ENCODE assay signal across 24 cellular contexts in the genomic region with DNA sequence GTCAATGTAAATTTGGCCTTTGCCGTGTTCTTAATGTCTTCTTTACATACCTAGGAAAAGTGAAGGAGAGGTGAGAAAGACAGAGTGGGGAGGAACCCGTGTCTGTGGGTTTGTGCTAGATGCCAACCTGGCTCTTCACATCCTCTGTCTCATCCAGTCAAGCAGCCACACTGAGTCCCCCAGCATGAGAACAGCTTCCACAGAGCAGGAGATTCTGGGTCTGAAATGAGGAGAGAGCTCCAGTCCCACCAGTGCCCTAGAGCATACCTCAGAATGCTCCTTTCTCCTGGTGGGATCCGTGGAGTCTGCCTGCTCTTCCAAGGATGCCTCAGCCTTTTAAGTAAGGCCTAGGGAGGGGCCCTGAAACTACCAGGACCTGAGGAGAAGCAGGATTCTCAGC. TPM values are rescaled to one million over a fixed set of nuclear protein-coding genes. Genes with fewer than 3 reads are reported as not detected.
DNase-seq lines count a peak whose midpoint lies in the region; ATAC-seq, FAIRE-seq and TF ChIP-seq lines count a peak whose summit lies in the region.
"Had no signal": no experiment of that assay in that cellular context is flagged by ENCODE, and none has a peak within 500 bp of the region (broad histone marks: within the 10 kb centered on the region; RNA-seq: fewer than 3 reads in every experiment).

IL36B (minus strand) TSS at position 101 of the 400 bp plus-strand sequence.

- no peaks in the 10 kb centered on the region for H3K4me1 ChIP-seq in esophagus (ENCODE audit: control insufficient read depth in 2 of 2, insufficient read depth in 2 of 2, low read length in 1 of 2)
- H3K4me1 ChIP-seq in lung (ENCODE audit: control insufficient read depth in 2 of 2, insufficient read depth in 2 of 2, low read length in 2 of 2) = no peaks in the 10 kb centered on the region
- no peaks in the 10 kb centered on the region for H3K4me1 ChIP-seq in small intestine (ENCODE audit: control insufficient read depth in 2 of 2, insufficient read depth in 1 of 2, low read depth in 1 of 2, low read length in 1 of 2)
- H3K4me1 ChIP-seq in colonic mucosa = no peaks in the 10 kb centered on the region

- peaks cover 4% of the 10 kb centered on the region for H3K9me3 Mint-ChIP-seq in type B pancreatic cell

- H3K27me3 ChIP-seq in esophagus (ENCODE audit: control insufficient read depth in 1 of 2, insufficient read depth in 2 of 2, low read length in 2 of 2) = no peaks in the 10 kb centered on the region
- no peaks in the 10 kb centered on the region for H3K27me3 ChIP-seq in lung (ENCODE audit: control insufficient read depth, insufficient read depth)
- H3K27me3 ChIP-seq in small intestine (ENCODE audit: control insufficient read depth in 2 of 2, insufficient read depth in 2 of 2, low read length in 2 of 2) = peaks cover 0 to 1% of the 10 kb centered on the region in 2 donors
- H3K27me3 ChIP-seq in colonic mucosa = no peaks in the 10 kb centered on the region

- H3K9ac ChIP-seq in colonic mucosa (ENCODE audit: low read depth in 2 of 2, low read length in 2 of 2) = no peak within 1 kb of the TSS

- no peaks in the 10 kb centered on the region for H3K36me3 Mint-ChIP-seq in type B pancreatic cell

- peak; percentile 8 for DNase-seq in ecto neural progenitor cell (ENCODE audit: low spot score)
- peak; percentile 20 for DNase-seq in lung (ENCODE audit: low spot score)
- peak; percentile 8 for DNase-seq in type B pancreatic cell (ENCODE audit: extremely low spot score, unreplicated experiment)
- no peak for DNase-seq in H54 (ENCODE audit: insufficient read length, low spot score)
- DNase-seq in NCI-H510A treated with DMSO at 0.1 percent for 48 hours (lab: John Stamatoyannopoulos, UW) = no peak
- DNase-seq in small intestine = no peak
- DNase-seq in colonic mucosa = no peak
- DNase-seq: C1 segment of cervical spinal cord; Calu3; CD4-positive, alpha-beta memory T cell; COR-L47; DMS53; DMS79 treated with DMSO at 0.1 percent for 48 hours; GF-D8; GOT3; H7; HCEC 1CT had no signal

- H3K27me3 Mint-ChIP-seq in type B pancreatic cell = peaks cover 4% of the 10 kb centered on the region

- H3K27ac ChIP-seq in esophagus (ENCODE audit: low read depth in 2 of 2, low read length in 1 of 2) (peak within 1 kb of the TSS; percentile 47 to 68), lung (ENCODE audit: low read depth in 1 of 2, low read length in 1 of 2) (no peak within 1 kb of the TSS), small intestine (ENCODE audit: low read depth in 1 of 2, low read length in 1 of 2) (no peak within 1 kb of the TSS), colonic mucosa (no peak within 1 kb of the TSS)

- ATAC-seq in lung (ENCODE audit: insufficient read depth, low FRiP score) = no peak

- WGBS in esophagus, 2 donors = 70 to 75% methylated on average over 3 of the region's 3 CpGs
- 73 to 94% methylated on average over 3 of the region's 3 CpGs for WGBS in lung, 2 donors
- WGBS in small intestine, 3 donors = 72 to 75% (median 73%) methylated on average over 3 of the region's 3 CpGs

- H3K9me3 ChIP-seq in esophagus (ENCODE audit: control insufficient read depth in 2 of 2, insufficient read depth in 1 of 2, low read depth in 1 of 2, low read length in 1 of 2) (peaks cover 9 to 11% of the 10 kb centered on the region in 2 donors), lung (ENCODE audit: control insufficient read depth in 2 of 2, insufficient read depth in 1 of 2, low read length in 1 of 2) (peaks cover 0 to 9% of the 10 kb centered on the region in 2 donors), small intestine (ENCODE audit: control insufficient read depth, low read depth) (no peaks in the 10 kb centered on the region), colonic mucosa (no peaks in the 10 kb centered on the region)

- FAIRE-seq in H54 (lab: Jason Lieb, UNC) (no peak), small intestine (lab: Jason Lieb, UNC) (no peak)
- FAIRE-seq: GM12891, GM18507 had no signal

- H3K4me1 Mint-ChIP-seq in type B pancreatic cell (ENCODE audit: unreplicated experiment) = no peaks in the 10 kb centered on the region
- H3K4me1 Mint-ChIP-seq: CD4-positive, alpha-beta memory T cell had no signal

- no peak within 1 kb of the TSS for H3K4me3 Mint-ChIP-seq in type B pancreatic cell
- H3K4me3 Mint-ChIP-seq: CD4-positive, alpha-beta memory T cell had no signal

- H3K36me3 ChIP-seq in esophagus (ENCODE audit: control insufficient read depth in 2 of 2, insufficient read depth in 2 of 2, low read length in 1 of 2) (no peaks in the 10 kb centered on the region), lung (ENCODE audit: control insufficient read depth in 2 of 2, insufficient read depth in 2 of 2, low read length in 2 of 2) (no peaks in the 10 kb centered on the region), small intestine (ENCODE audit: control insufficient read depth in 2 of 2, insufficient read depth in 2 of 2, low read length in 2 of 2) (no peaks in the 10 kb centered on the region), colonic mucosa (no peaks in the 10 kb centered on the region)

- no peak within 1 kb of the TSS for H3K27ac Mint-ChIP-seq in type B pancreatic cell
- H3K27ac Mint-ChIP-seq: CD4-positive, alpha-beta memory T cell had no signal

- TF ChIP-seq CTCF in lung (IDR thresholded peaks at IDR 0.05; ENCODE audit: control extremely low read depth, extremely low read depth) (no peak), type B pancreatic cell (conservative IDR thresholded peaks at IDR 0.05) (no peak), colonic mucosa (IDR thresholded peaks at IDR 0.05) (no peak)

- intact Hi-C loops in colonic mucosa (cut with DNase I) = no loop called here

- no peak for TF ChIP-seq POLR2A in H54 (IDR thresholded peaks at IDR 0.05; ENCODE audit: low read depth, low read length)

- H3K4me3 ChIP-seq in esophagus (ENCODE audit: low read depth in 1 of 2, low read length in 2 of 2) = no peak within 1 kb of the TSS
- H3K4me3 ChIP-seq in lung = no peak within 1 kb of the TSS
- no peak within 1 kb of the TSS for H3K4me3 ChIP-seq in small intestine (ENCODE audit: low read depth in 1 of 2, low read length in 2 of 2)
- H3K4me3 ChIP-seq in colonic mucosa = no peak within 1 kb of the TSS

RNA-seq across cellular contexts. Expression of gene IL36B, which starts in this region (rescaled TPM):
- polyA plus RNA-seq in esophagus (1 to 10 TPM; 1.5 to 8.8 TPM), lung (under 1 TPM in 1 of 2 donors, not detected in 1; 0.05 TPM), small intestine (not detected)
- total RNA-seq in lung (not detected), type B pancreatic cell (ENCODE audit: low replicate concordance) (not detected in 2 replicates), colonic mucosa (not detected)
- total RNA-seq: A673; Calu3; CD4-positive, alpha-beta memory T cell; Daoy; G401; H7 had no signal
- polyA plus RNA-seq: BJ; CD4-positive, alpha-beta memory T cell had no signal

Comparison
In these comparisons a context has a peak if more than half of its experiments do, and no peak if none do; other contexts are left out.
1. Peak in DNase-seq in lung; RNA of the gene not detected or under 1 TPM.
2. Peak in DNase-seq in type B pancreatic cell; RNA of the gene not detected or under 1 TPM.
3. H3K27ac ChIP-seq: peak in esophagus (2 of 2); none in lung (0 of 2), small intestine (0 of 2) and colonic mucosa (single experiment).